In the genomic region with DNA sequence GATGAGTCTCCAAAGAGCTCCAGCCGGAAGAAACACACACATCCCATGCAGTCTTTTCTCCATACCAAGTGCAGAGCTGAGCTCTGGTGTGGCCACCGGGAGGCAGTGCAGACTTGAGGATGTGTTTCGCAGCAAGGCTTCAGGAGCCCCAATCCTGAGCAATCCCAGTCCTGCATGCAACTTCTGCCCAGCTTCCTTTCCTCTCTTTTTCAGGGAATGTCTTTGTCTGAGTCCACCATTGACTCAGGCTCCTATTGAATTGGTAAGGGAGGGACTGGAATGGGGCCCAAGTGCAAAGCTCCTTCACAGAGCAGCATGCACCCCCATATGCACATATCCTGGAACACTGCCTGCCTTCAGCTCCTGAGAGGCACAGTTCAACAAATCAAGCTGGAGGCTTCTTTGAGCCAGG, we compare ENCODE assay signal across 8 cellular contexts. TPM values are rescaled to one million over a fixed set of nuclear protein-coding genes. Genes with fewer than 3 reads are reported as not detected.
DNase-seq lines count a peak whose midpoint lies in the region; ATAC-seq and TF ChIP-seq lines count a peak whose summit lies in the region.

No MANE protein-coding gene starts in this region.

- no peak overlapping the region for H2AFZ ChIP-seq in OCI-LY3 (ENCODE audit: low read depth, low read length)

- no peak for ATAC-seq in HG02623 (IDR thresholded peaks at IDR 0.05; ENCODE audit: unreplicated experiment)
- ATAC-seq in HG03442 (IDR thresholded peaks at IDR 0.05; ENCODE audit: unreplicated experiment), result no peak

- H3K9me2 ChIP-seq in DOHH2 (replicated peaks; ENCODE audit: control insufficient read depth, low read length), result no peaks in the 10 kb centered on the region

- peak; percentile 74 for DNase-seq in KBM-7
- DNase-seq in adipocyte (ENCODE audit: low read depth), result peak; percentile 92
- DNase-seq in left ventricle myocardium inferior, result peak; percentile 45
- DNase-seq in putamen (ENCODE audit: low spot score), result peak; percentile 70

- H3K27me3 ChIP-seq in DOHH2 (ENCODE audit: control insufficient read depth, low read length), result peaks cover 26% of the 10 kb centered on the region
- H3K27me3 ChIP-seq in OCI-LY3 (ENCODE audit: low read depth, low read length), result peaks cover 27% of the 10 kb centered on the region
- no peaks in the 10 kb centered on the region for H3K27me3 ChIP-seq in adipocyte (replicated peaks; ENCODE audit: control insufficient read depth, insufficient read depth, low read length)
- H3K27me3 ChIP-seq in left ventricle myocardium inferior (ENCODE audit: low read depth), result peaks cover 11% of the 10 kb centered on the region

- intact Hi-C loops in left ventricle myocardium inferior (cut with micrococcal nuclease), result no loop called here

- H3K27ac ChIP-seq in DOHH2 (ENCODE audit: low read depth, low read length) (no peak overlapping the region), OCI-LY3 (ENCODE audit: low read length) (no peak overlapping the region), left ventricle myocardium inferior (replicated peaks) (no peak overlapping the region)

- H3K79me2 ChIP-seq in DOHH2 (ENCODE audit: control insufficient read depth, low read length) (no peaks in the 10 kb centered on the region), OCI-LY3 (ENCODE audit: low read length) (no peaks in the 10 kb centered on the region)

- H3K36me3 ChIP-seq in DOHH2 (ENCODE audit: control insufficient read depth, low read length), result no peaks in the 10 kb centered on the region
- H3K36me3 ChIP-seq in OCI-LY3 (replicated peaks; ENCODE audit: low read depth, low read length), result no peaks in the 10 kb centered on the region
- no peaks in the 10 kb centered on the region for H3K36me3 ChIP-seq in adipocyte (ENCODE audit: control insufficient read depth, insufficient read depth, low read length, severe bottlenecking)
- no peaks in the 10 kb centered on the region for H3K36me3 ChIP-seq in left ventricle myocardium inferior

- H3K9ac ChIP-seq in OCI-LY3 (ENCODE audit: low read length) (no peak overlapping the region), adipocyte (ENCODE audit: low read length) (no peak overlapping the region)

- no peaks in the 10 kb centered on the region for H3F3A ChIP-seq in DOHH2 (ENCODE audit: control insufficient read depth, insufficient read depth)

- H3K4me1 ChIP-seq in DOHH2 (ENCODE audit: control insufficient read depth, low read length) (peaks cover 2% of the 10 kb centered on the region; the same call in 1 of the 2 replicates), OCI-LY3 (ENCODE audit: low read length) (peaks cover 4% of the 10 kb centered on the region), adipocyte (ENCODE audit: control insufficient read depth, insufficient read depth, low read length) (peaks cover 18% of the 10 kb centered on the region), left ventricle myocardium inferior (peaks cover 6% of the 10 kb centered on the region)

- no peak overlapping the region for H3K4me3 ChIP-seq in DOHH2 (ENCODE audit: low read length)
- H3K4me3 ChIP-seq in OCI-LY3 (ENCODE audit: low read length), result no peak overlapping the region
- no peak overlapping the region for H3K4me3 ChIP-seq in adipocyte (ENCODE audit: low read length)
- no peak overlapping the region for H3K4me3 ChIP-seq in left ventricle myocardium inferior

- peak; percentile 90 for TF ChIP-seq CTCF in DOHH2 (IDR thresholded peaks at IDR 0.05; ENCODE audit: low read depth, low read length, poor library complexity, severe bottlenecking)
- peak; percentile 99 for TF ChIP-seq CTCF in OCI-LY3 (IDR thresholded peaks at IDR 0.05; ENCODE audit: low read depth, low read length)
- TF ChIP-seq CTCF in left ventricle myocardium inferior (IDR thresholded peaks at IDR 0.05; ENCODE audit: borderline replicate concordance), result peak; percentile 76

- H3K9me3 ChIP-seq in DOHH2 (ENCODE audit: control insufficient read depth, insufficient read depth, low read length), result no peaks in the 10 kb centered on the region
- no peaks in the 10 kb centered on the region for H3K9me3 ChIP-seq in OCI-LY3 (ENCODE audit: insufficient read depth, low read length)
- H3K9me3 ChIP-seq in adipocyte (ENCODE audit: control insufficient read depth, low read length), result no peaks in the 10 kb centered on the region
- H3K9me3 ChIP-seq in left ventricle myocardium inferior (replicated peaks), result no peaks in the 10 kb centered on the region

- no peak overlapping the region for H3K4me2 ChIP-seq in DOHH2 (ENCODE audit: low read length)
- H3K4me2 ChIP-seq in OCI-LY3 (ENCODE audit: low read length), result no peak overlapping the region

- in situ Hi-C loops in KBM-7 (cut with MboI; ENCODE audit: low pct_unique_long_range_greater_than_20kb, low sequenced_read_pairs), result no loop called here

- no peaks in the 10 kb centered on the region for H4K20me1 ChIP-seq in DOHH2 (ENCODE audit: control insufficient read depth, insufficient read depth, low read depth, low read length)
- H4K20me1 ChIP-seq in OCI-LY3 (ENCODE audit: insufficient read depth, low read length), result no peaks in the 10 kb centered on the region

RNA-seq across cellular contexts. Expression of gene ASIP, which starts 50.5 kb away (rescaled TPM):
- total RNA-seq in left ventricle myocardium inferior, result 32.6 TPM
